In genomic region chr5:43422143-43422542, GRCh38 we compare ENCODE assay signal across 11 cellular contexts. TPM values are rescaled to one million over a fixed set of nuclear protein-coding genes. Genes with fewer than 3 reads are reported as not detected.
A peak's percentile ranks its signal among the peaks of the same experiment; 100 is the strongest.
DNase-seq lines count a peak whose midpoint lies in the region; ATAC-seq, FAIRE-seq and TF ChIP-seq lines count a peak whose summit lies in the region.
"Had no signal": no experiment of that assay in that cellular context is flagged by ENCODE, and none has a peak within 500 bp of the region (broad histone marks: within the 10 kb centered on the region; RNA-seq: fewer than 3 reads in every experiment).

No MANE protein-coding gene starts in this region.

- H3K9me3 ChIP-seq in GM23248 (ENCODE audit: low read depth) (no peaks in the 10 kb centered on the region), pancreas (no peaks in the 10 kb centered on the region), MM.1S (replicated peaks; ENCODE audit: insufficient read depth, low read length) (no peaks in the 10 kb centered on the region)

- no peaks in the 10 kb centered on the region for H3K36me3 ChIP-seq in GM23248 (ENCODE audit: low read depth)
- H3K36me3 ChIP-seq in pancreas: no peaks in the 10 kb centered on the region
- no peaks in the 10 kb centered on the region for H3K36me3 ChIP-seq in MM.1S (replicated peaks; ENCODE audit: insufficient read depth, low read length)

- no peaks in the 10 kb centered on the region for H3K79me2 ChIP-seq in GM23248 (ENCODE audit: insufficient read depth)
- H3K79me2 ChIP-seq in MM.1S (ENCODE audit: low read length): no peaks in the 10 kb centered on the region

- WGBS in GM23248 (ENCODE audit: low coverage in 1 of 2, low lambda C conversion rate in 2 of 2, missing lambda C conversion rate in 2 of 2), 2 experiments: 8 to 13% methylated on average over 2 of the region's 2 CpGs
- 8 to 11% methylated on average over 2 of the region's 2 CpGs for WGBS in pancreas, 2 donors

- peak; percentile 39 for DNase-seq in GM23248
- DNase-seq in NCI-H226: peak; percentile 66
- peak in 2 of 6 donors; percentile 29 to 49 for DNase-seq in pancreas
- no peak for DNase-seq in activated CD4-positive, alpha-beta memory T cell treated with anti-CD3 and anti-CD28 coated beads for 36 hours
- no peak for DNase-seq in stimulated activated CD4-positive, alpha-beta T cell treated with anti-CD3 and anti-CD28 coated beads, Interleukin-2, amount 100 ng/mL, for 48 hours
- DNase-seq in MM.1S: no peak
- DNase-seq: cerebellar nuclear complex had no signal

- no peak overlapping the region for H3K27ac Mint-ChIP-seq in activated CD4-positive, alpha-beta memory T cell treated with anti-CD3 and anti-CD28 coated beads for 36 hours
- H3K27ac Mint-ChIP-seq: stimulated activated naive CD8-positive, alpha-beta T cell treated with anti-CD3 and anti-CD28 coated beads, Interleukin-15, Interleukin-2, amounts not matched to agents 100 ng/mL and 50 ng/mL, for 24 hours had no signal

- no peak overlapping the region for H2AFZ ChIP-seq in GM23248
- H2AFZ ChIP-seq in MM.1S (ENCODE audit: low read length): no peak overlapping the region

- no peaks in the 10 kb centered on the region for H3K9me3 Mint-ChIP-seq in activated CD4-positive, alpha-beta memory T cell treated with anti-CD3 and anti-CD28 coated beads for 36 hours
- H3K9me3 Mint-ChIP-seq: stimulated activated naive CD8-positive, alpha-beta T cell treated with anti-CD3 and anti-CD28 coated beads, Interleukin-15, Interleukin-2, amounts not matched to agents 100 ng/mL and 50 ng/mL, for 24 hours had no signal

- H3K4me1 ChIP-seq in GM23248 (ENCODE audit: insufficient read depth) (peaks cover 18% of the 10 kb centered on the region), pancreas (peaks cover 0 to 15% (median 9%) of the 10 kb centered on the region in 3 donors), MM.1S (ENCODE audit: low read length) (no peaks in the 10 kb centered on the region)

- POLR2A ChIA-PET in activated CD4-positive, alpha-beta memory T cell treated with anti-CD3 and anti-CD28 coated beads for 36 hours (lab: Charles Lee): no interaction called here

- H3K4me3 ChIP-seq in GM23248: no peak overlapping the region
- H3K4me3 ChIP-seq in pancreas: no peak overlapping the region
- no peak overlapping the region for H3K4me3 ChIP-seq in MM.1S (ENCODE audit: low read length)
- H3K4me3 ChIP-seq: smooth muscle cell had no signal

- H4K20me1 ChIP-seq in GM23248 (ENCODE audit: insufficient read depth) (no peaks in the 10 kb centered on the region), MM.1S (ENCODE audit: insufficient read depth, low read length) (no peaks in the 10 kb centered on the region)

- no peaks in the 10 kb centered on the region for H3K27me3 ChIP-seq in GM23248 (replicated peaks; ENCODE audit: insufficient read depth)
- no peaks in the 10 kb centered on the region for H3K27me3 ChIP-seq in pancreas
- H3K27me3 ChIP-seq in MM.1S (replicated peaks; ENCODE audit: insufficient read depth, low read length): no peaks in the 10 kb centered on the region

- H3K4me2 ChIP-seq in GM23248 (ENCODE audit: unreplicated experiment) (no peak overlapping the region), MM.1S (ENCODE audit: low read depth, low read length) (no peak overlapping the region)
- H3K4me2 ChIP-seq: smooth muscle cell had no signal

- peak; percentile 68 for FAIRE-seq in pancreas (lab: Jason Lieb, UNC)

- H3K27ac ChIP-seq in GM23248 (no peak overlapping the region), pancreas (peak overlapping the region in 2 of 4 donors; percentile 59 to 80), MM.1S (ENCODE audit: low read length) (no peak overlapping the region)

- ATAC-seq in esophagus mucosa: peak; percentile 86
- peak; percentile 87 to 98 (median 94) for ATAC-seq in pancreas

- H3F3A ChIP-seq in GM23248 (ENCODE audit: insufficient read depth) (peaks cover 19% of the 10 kb centered on the region), MM.1S (ENCODE audit: insufficient read depth, low read length) (no peaks in the 10 kb centered on the region)

- TF ChIP-seq CTCF in pancreas (IDR thresholded peaks at IDR 0.05) (no peak), MM.1S (IDR thresholded peaks at IDR 0.05; ENCODE audit: low read length) (no peak)

- peaks cover 2% of the 10 kb centered on the region for H3K4me1 Mint-ChIP-seq in activated CD4-positive, alpha-beta memory T cell treated with anti-CD3 and anti-CD28 coated beads for 36 hours (ENCODE audit: low read depth)

- no peak overlapping the region for H3K4me3 Mint-ChIP-seq in activated CD4-positive, alpha-beta memory T cell treated with anti-CD3 and anti-CD28 coated beads for 36 hours
- H3K4me3 Mint-ChIP-seq: stimulated activated naive CD8-positive, alpha-beta T cell treated with anti-CD3 and anti-CD28 coated beads, Interleukin-15, Interleukin-2, amounts not matched to agents 100 ng/mL and 50 ng/mL, for 24 hours had no signal

- CTCF ChIA-PET in activated CD4-positive, alpha-beta memory T cell treated with anti-CD3 and anti-CD28 coated beads for 36 hours (lab: Charles Lee): interaction anchor here (0.7 kb wide), 1 partner anchor 32 kb away, joined by 3 read pairs; no protein-coding TSS in a partner anchor

- in situ Hi-C loops in GM23248 (cut with MboI): no loop called here

- intact Hi-C loops in pancreas (cut with DNase I): no loop called here
- intact Hi-C loops in activated CD4-positive, alpha-beta memory T cell treated with anti-CD3 and anti-CD28 coated beads for 36 hours (cut with micrococcal nuclease): no loop called here

- H3K36me3 Mint-ChIP-seq in activated CD4-positive, alpha-beta memory T cell treated with anti-CD3 and anti-CD28 coated beads for 36 hours: no peaks in the 10 kb centered on the region

- H3K9me2 ChIP-seq in GM23248 (ENCODE audit: insufficient read depth): no peaks in the 10 kb centered on the region
- H3K9me2 ChIP-seq in MM.1S (replicated peaks; ENCODE audit: insufficient read depth, low read length): no peaks in the 10 kb centered on the region

- no peaks in the 10 kb centered on the region for H3K27me3 Mint-ChIP-seq in activated CD4-positive, alpha-beta memory T cell treated with anti-CD3 and anti-CD28 coated beads for 36 hours

- H3K9ac ChIP-seq in GM23248: no peak overlapping the region
- no peak overlapping the region for H3K9ac ChIP-seq in MM.1S (ENCODE audit: low read length)

RNA-seq across cellular contexts. Expression of gene CCL28, which starts 10.0 kb away (rescaled TPM):
- total RNA-seq in GM23248 (2014; rRNA removed; shearing (Covaris generic)): 0.25 and 1.3 TPM in 2 replicates
- polyA plus RNA-seq in GM23248 (2016; fragmentation: Nextera tagmentation; extraction: Ambion mirVana): 1.4 and 2.2 TPM in 2 replicates
- 7.0 TPM for total RNA-seq in esophagus mucosa
- total RNA-seq in pancreas: 10 to 100 TPM in 3 of 6 donors, 1 to 10 TPM in 3; 3.1 to 22.7 (median 10.4) TPM
- polyA plus RNA-seq in pancreas: 1 to 10 TPM; 6.0 to 6.5 TPM
- 1 to 10 TPM; 7.6 to 8.8 TPM for total RNA-seq in activated CD4-positive, alpha-beta memory T cell treated with anti-CD3 and anti-CD28 coated beads for 36 hours
- total RNA-seq: G401 had no signal
- polyA plus RNA-seq: smooth muscle cell had no signal

Comparison
In these comparisons a context has a peak if more than half of its experiments do, and no peak if none do; other contexts are left out.
1. DNase-seq: peak in GM23248 (single experiment) and NCI-H226 (single experiment); none in activated CD4-positive, alpha-beta memory T cell treated with anti-CD3 and anti-CD28 coated beads for 36 hours (single experiment), stimulated activated CD4-positive, alpha-beta T cell treated with anti-CD3 and anti-CD28 coated beads, Interleukin-2, amount 100 ng/mL, for 48 hours (0 of 2) and MM.1S (single experiment).